8 cellular contexts compared by ENCODE assay signal in genomic region chr17:78357177-78357586, GRCh38. TPM values are rescaled to one million over a fixed set of nuclear protein-coding genes. Genes with fewer than 3 reads are reported as not detected.
DNase-seq lines count a peak whose midpoint lies in the region; ATAC-seq, FAIRE-seq and TF ChIP-seq lines count a peak whose summit lies in the region.

No MANE protein-coding gene starts in this region.

- H3K27me3 Mint-ChIP-seq in activated naive CD8-positive, alpha-beta T cell treated with anti-CD3 and anti-CD28 coated beads, Interleukin-2, amount 50 U/mL, for 24 hours: no peaks in the 10 kb centered on the region
- H3K27me3 Mint-ChIP-seq in progenitor cell of endocrine pancreas: peaks cover 41% of the 10 kb centered on the region

- no peak for ATAC-seq in activated naive CD8-positive, alpha-beta T cell treated with anti-CD3 and anti-CD28 coated beads, Interleukin-2, amount 50 U/mL, for 24 hours
- peak; percentile 1 for ATAC-seq in left ventricle myocardium superior
- peak; percentile 4 for ATAC-seq in sciatic nerve
- no peak for ATAC-seq in HG03354 (IDR thresholded peaks at IDR 0.05; ENCODE audit: poor library complexity, severe bottlenecking, unreplicated experiment)
- no peak for ATAC-seq in GM21423 (IDR thresholded peaks at IDR 0.05; ENCODE audit: unreplicated experiment)

- peak overlapping the region; percentile 88 for H3K4me3 Mint-ChIP-seq in activated naive CD8-positive, alpha-beta T cell treated with anti-CD3 and anti-CD28 coated beads, Interleukin-2, amount 50 U/mL, for 24 hours
- no peak overlapping the region for H3K4me3 Mint-ChIP-seq in progenitor cell of endocrine pancreas (ENCODE audit: low read depth)

- intact Hi-C loops in left ventricle myocardium superior (cut with micrococcal nuclease) (no loop called here), sciatic nerve (cut with DNase I) (no loop called here)

- no peaks in the 10 kb centered on the region for H3K9me3 Mint-ChIP-seq in activated naive CD8-positive, alpha-beta T cell treated with anti-CD3 and anti-CD28 coated beads, Interleukin-2, amount 50 U/mL, for 24 hours
- H3K9me3 Mint-ChIP-seq in progenitor cell of endocrine pancreas (ENCODE audit: low read depth): no peaks in the 10 kb centered on the region

- FAIRE-seq in HTR-8/SVneo (lab: Jason Lieb, UNC): peak; percentile 89

- no peak for TF ChIP-seq CTCF in progenitor cell of endocrine pancreas (IDR thresholded peaks at IDR 0.05; ENCODE audit: unreplicated experiment)

- DNase-seq in HTR-8/SVneo (ENCODE audit: insufficient read length, low spot score) (no peak), left ventricle myocardium superior (peak; percentile 71), sciatic nerve (ENCODE audit: low spot score) (peak; percentile 79), DMS53 (lab: John Stamatoyannopoulos, UW) (no peak), progenitor cell of endocrine pancreas (ENCODE audit: low spot score, unreplicated experiment) (no peak)
- peak; percentile 27 for DNase-seq in activated naive CD8-positive, alpha-beta T cell treated with anti-CD3 and anti-CD28 coated beads, Interleukin-2, amount 50 U/mL, for 24 hours

- peaks cover 57% of the 10 kb centered on the region for H3K4me1 Mint-ChIP-seq in activated naive CD8-positive, alpha-beta T cell treated with anti-CD3 and anti-CD28 coated beads, Interleukin-2, amount 50 U/mL, for 24 hours
- peaks cover 17% of the 10 kb centered on the region for H3K4me1 Mint-ChIP-seq in progenitor cell of endocrine pancreas (ENCODE audit: low read depth)

- H3K36me3 Mint-ChIP-seq in activated naive CD8-positive, alpha-beta T cell treated with anti-CD3 and anti-CD28 coated beads, Interleukin-2, amount 50 U/mL, for 24 hours (ENCODE audit: low read depth): peaks cover 33% of the 10 kb centered on the region
- peaks cover 4% of the 10 kb centered on the region for H3K36me3 Mint-ChIP-seq in progenitor cell of endocrine pancreas (ENCODE audit: insufficient read depth)

- H3K27ac Mint-ChIP-seq in activated naive CD8-positive, alpha-beta T cell treated with anti-CD3 and anti-CD28 coated beads, Interleukin-2, amount 50 U/mL, for 24 hours: peak overlapping the region; percentile 91
- H3K27ac Mint-ChIP-seq in progenitor cell of endocrine pancreas: no peak overlapping the region

RNA-seq across cellular contexts. Expression of gene SOCS3, which starts 2.7 kb away (rescaled TPM):
- total RNA-seq in left ventricle myocardium superior: 11.1 TPM
- total RNA-seq in sciatic nerve: 144 TPM
- total RNA-seq in progenitor cell of endocrine pancreas: 5.4 and 5.8 TPM in 2 replicates

RNA-seq across cellular contexts. Expression of gene PGS1, which starts 21.3 kb away (rescaled TPM):
- total RNA-seq in left ventricle myocardium superior (18.3 TPM), sciatic nerve (59.2 TPM), progenitor cell of endocrine pancreas (66.1 and 67.1 TPM in 2 replicates)

Comparison
In these comparisons a context has a peak if more than half of its experiments do, and no peak if none do; other contexts are left out.
1. DNase-seq: peak in activated naive CD8-positive, alpha-beta T cell treated with anti-CD3 and anti-CD28 coated beads, Interleukin-2, amount 50 U/mL, for 24 hours (single experiment), left ventricle myocardium superior (single experiment) and sciatic nerve (single experiment); none in HTR-8/SVneo (single experiment), DMS53 (single experiment) and progenitor cell of endocrine pancreas (single experiment).
2. ATAC-seq: peak in left ventricle myocardium superior (single experiment) and sciatic nerve (single experiment); none in activated naive CD8-positive, alpha-beta T cell treated with anti-CD3 and anti-CD28 coated beads, Interleukin-2, amount 50 U/mL, for 24 hours (single experiment), HG03354 (single experiment) and GM21423 (single experiment).
3. RNA of gene SOCS3, which starts 2.7 kb away (total RNA-seq): 144 TPM in sciatic nerve (single experiment); 11.1 TPM in left ventricle myocardium superior (single experiment) and 5.4 to 5.8 TPM in progenitor cell of endocrine pancreas; every median in the first group is over 10 times any median in the second.